Comparison of ENCODE assay signal across 8 cellular contexts in the genomic region with DNA sequence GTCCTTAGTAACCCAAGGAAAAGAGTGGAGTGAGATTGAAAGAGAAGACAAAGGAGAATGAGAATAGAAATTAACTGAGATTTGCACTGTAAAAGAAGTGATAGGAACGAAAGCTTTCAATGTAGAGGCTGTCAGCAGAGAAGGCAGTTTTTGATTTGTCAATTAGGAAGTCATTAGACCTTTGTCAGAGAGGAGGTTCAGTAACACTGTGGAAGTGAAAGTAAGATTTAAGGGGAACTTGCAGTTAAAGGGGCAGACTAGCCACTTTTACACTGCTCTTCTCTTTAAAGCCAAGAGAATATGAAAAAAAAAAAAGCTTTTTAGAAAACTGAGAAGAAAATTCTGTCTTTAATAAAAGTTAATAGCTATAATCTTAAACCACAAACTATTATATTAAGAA. TPM values are rescaled to one million over a fixed set of nuclear protein-coding genes. Genes with fewer than 3 reads are reported as not detected.
DNase-seq lines count a peak whose midpoint lies in the region; ATAC-seq and TF ChIP-seq lines count a peak whose summit lies in the region.

No MANE protein-coding gene starts in this region.

- TF ChIP-seq POLR2A in erythroblast (IDR thresholded peaks at IDR 0.05; ENCODE audit: low read length): no peak

- H3K27me3 ChIP-seq in foreskin keratinocyte: no peaks in the 10 kb centered on the region

- peaks cover 33 to 43% (median 34%) of the 10 kb centered on the region in 3 donors for H3K4me1 Mint-ChIP-seq in IgD-negative memory B cell
- H3K4me1 Mint-ChIP-seq in progenitor cell of endocrine pancreas (ENCODE audit: low read depth): peaks cover 13% of the 10 kb centered on the region

- H3K27me3 Mint-ChIP-seq in IgD-negative memory B cell (no peaks in the 10 kb centered on the region), progenitor cell of endocrine pancreas (no peaks in the 10 kb centered on the region)

- H3K4me1 ChIP-seq in foreskin keratinocyte: peaks cover 28% of the 10 kb centered on the region

- H3K27ac Mint-ChIP-seq in IgD-negative memory B cell (peak overlapping the region; percentile 86 to 95 (median 86)), progenitor cell of endocrine pancreas (no peak overlapping the region)

- TF ChIP-seq CTCF in GM10248 (IDR thresholded peaks at IDR 0.05; ENCODE audit: control extremely low read depth, extremely low read depth, low read depth, missing control alignments): no peak
- TF ChIP-seq CTCF in foreskin keratinocyte (conservative IDR thresholded peaks at IDR 0.05): no peak
- TF ChIP-seq CTCF in progenitor cell of endocrine pancreas (IDR thresholded peaks at IDR 0.05; ENCODE audit: unreplicated experiment): no peak

- peak overlapping the region; percentile 99 for H3K27ac ChIP-seq in foreskin keratinocyte

- POLR2A ChIA-PET in GM10248 (lab: Yijun Ruan, JAX): interaction anchor here (0.8 kb wide), 1 partner anchor 124 kb away, joined by 4 read pairs; no protein-coding TSS in a partner anchor

- peak; percentile 68 for DNase-seq in GM10248 (ENCODE audit: extremely low spot score)
- no peak for DNase-seq in foreskin keratinocyte
- DNase-seq in erythroblast (lab: John Stamatoyannopoulos, UW): no peak
- no peak for DNase-seq in progenitor cell of endocrine pancreas (ENCODE audit: low spot score, unreplicated experiment)
- DNase-seq in superior temporal gyrus (ENCODE audit: extremely low spot score): no peak
- no peak for DNase-seq in stimulated activated naive CD4-positive, alpha-beta T cell (lab: John Stamatoyannopoulos, UW)

- H3K36me3 Mint-ChIP-seq in IgD-negative memory B cell (peaks cover 2% of the 10 kb centered on the region), progenitor cell of endocrine pancreas (ENCODE audit: insufficient read depth) (no peaks in the 10 kb centered on the region)

- CTCF ChIA-PET in GM10248 (lab: Yijun Ruan, JAX): interaction anchor here (0.9 to 3.5 kb wide), 3 partner anchors 10 to 16 kb away, joined by 3 to 10 read pairs (median 3); no protein-coding TSS in a partner anchor

- ATAC-seq in GM21576 (IDR thresholded peaks at IDR 0.05; ENCODE audit: unreplicated experiment) (peak; percentile 94), foreskin keratinocyte (no peak)

- H3K4me3 Mint-ChIP-seq in IgD-negative memory B cell (peak overlapping the region; percentile 62 to 89 (median 78)), progenitor cell of endocrine pancreas (ENCODE audit: low read depth) (no peak overlapping the region)

- H3K9me3 Mint-ChIP-seq in IgD-negative memory B cell (peaks cover 0 to 2% (median 0%) of the 10 kb centered on the region in 3 donors), progenitor cell of endocrine pancreas (ENCODE audit: low read depth) (no peaks in the 10 kb centered on the region)

RNA-seq across cellular contexts. Expression of a gene that starts 11.5 kb away (rescaled TPM):
- 59.5 TPM for polyA plus RNA-seq in IgD-negative memory B cell
- total RNA-seq in foreskin keratinocyte: 0.39 and 3.6 TPM in 2 replicates
- polyA plus RNA-seq in foreskin keratinocyte: 0.12 and 2.6 TPM in 2 replicates
- not detected in 2 replicates for total RNA-seq in progenitor cell of endocrine pancreas
